Comparison of ENCODE assay signal across 7 cellular contexts in the genomic region with DNA sequence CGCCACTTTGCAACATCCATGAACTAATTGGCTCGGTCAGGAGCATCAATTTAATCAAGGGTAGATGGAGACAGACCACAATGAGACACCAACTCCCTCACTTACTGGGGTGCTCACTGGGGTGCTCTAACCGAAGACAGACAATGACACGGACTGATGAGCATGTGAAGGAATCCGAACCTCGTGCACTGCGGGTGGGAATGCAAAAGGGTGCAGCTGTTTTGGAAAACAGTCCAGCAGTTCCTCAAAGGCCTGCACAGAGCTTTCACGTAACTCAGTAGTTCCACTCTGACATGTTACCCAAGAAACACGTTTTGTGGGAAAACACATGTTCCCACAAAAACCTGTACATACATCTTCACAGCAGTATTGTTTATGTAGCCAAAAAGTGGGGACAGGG. TPM values are rescaled to one million over a fixed set of nuclear protein-coding genes. Genes with fewer than 3 reads are reported as not detected.
"Had no signal": no experiment of that assay in that cellular context is flagged by ENCODE, and none has a peak within 500 bp of the region (broad histone marks: within the 10 kb centered on the region; RNA-seq: fewer than 3 reads in every experiment).

No MANE protein-coding gene starts in this region.

- DNase-seq: H9, HCEC 1CT, IMR-90 had no signal

- H3K4me1 Mint-ChIP-seq: GM23338, H9 had no signal

- H3K4me3 ChIP-seq: GM23338, K562 had no signal

- ATAC-seq: GM23338, K562 had no signal

- H3K27ac Mint-ChIP-seq: GM23338, H9 had no signal

- H3K4me3 Mint-ChIP-seq: GM23338, H9 had no signal

RNA-seq across cellular contexts. Expression of gene ANKRD60, which starts 26.8 kb away (rescaled TPM):
- total RNA-seq: GM23338, H1, H9, HT-29, IMR-90, K562 had no signal
